In genomic region chr3:57983734-57984518, GRCh38 we compare ENCODE assay signal across 9 cellular contexts. TPM values are rescaled to one million over a fixed set of nuclear protein-coding genes. Genes with fewer than 3 reads are reported as not detected.
DNase-seq lines count a peak whose midpoint lies in the region; ATAC-seq and TF ChIP-seq lines count a peak whose summit lies in the region.
"Had no signal": no experiment of that assay in that cellular context is flagged by ENCODE, and none has a peak within 500 bp of the region (broad histone marks: within the 10 kb centered on the region; RNA-seq: fewer than 3 reads in every experiment).

No MANE protein-coding gene starts in this region.

- H3K27me3 Mint-ChIP-seq in activated CD4-positive, alpha-beta memory T cell treated with anti-CD3 and anti-CD28 coated beads, Interleukin-2, amount 10 ng/mL, durations not matched to agents 7 days and 5 days, result no peaks in the 10 kb centered on the region

- peaks cover 32% of the 10 kb centered on the region for H3K4me1 Mint-ChIP-seq in activated CD4-positive, alpha-beta memory T cell treated with anti-CD3 and anti-CD28 coated beads, Interleukin-2, amount 10 ng/mL, durations not matched to agents 7 days and 5 days

- H3K4me1 ChIP-seq in rectal smooth muscle tissue (ENCODE audit: control insufficient read depth, insufficient read depth, low read length), result no peaks in the 10 kb centered on the region

- peak; percentile 100 for DNase-seq in MV-4-11 (lab: John Stamatoyannopoulos, UW)
- peak; percentile 71 for DNase-seq in activated CD4-positive, alpha-beta memory T cell treated with anti-CD3 and anti-CD28 coated beads, Interleukin-2, amount 10 ng/mL, durations not matched to agents 7 days and 5 days
- DNase-seq in fibroblast of the aortic adventitia (ENCODE audit: low read depth), result peak; percentile 94
- DNase-seq in HPDE6-E6E7 (ENCODE audit: extremely low spot score), result no peak
- no peak for DNase-seq in 8988T

- TF ChIP-seq CTCF in fibroblast of the aortic adventitia (IDR thresholded peaks at IDR 0.05; ENCODE audit: insufficient read depth, low read length), result no peak

- no peaks in the 10 kb centered on the region for H3K36me3 ChIP-seq in rectal smooth muscle tissue (ENCODE audit: control insufficient read depth, insufficient read depth, low read length)

- CTCF ChIA-PET in activated CD4-positive, alpha-beta memory T cell treated with anti-CD3 and anti-CD28 coated beads, Interleukin-2, amount 10 ng/mL, durations not matched to agents 7 days and 5 days (lab: Charles Lee), result interaction anchor here (0.7 to 2.6 kb wide), 5 partner anchors 10 to 322 kb away, joined by 3 to 11 read pairs (median 3); partner anchors contain the start of genes FLNB, HTD2 and RPP14

- H3K27ac Mint-ChIP-seq in activated CD4-positive, alpha-beta memory T cell treated with anti-CD3 and anti-CD28 coated beads, Interleukin-2, amount 10 ng/mL, durations not matched to agents 7 days and 5 days, result peak overlapping the region; percentile 91

- H3K27me3 ChIP-seq in rectal smooth muscle tissue (ENCODE audit: control insufficient read depth, insufficient read depth, low read length), result no peaks in the 10 kb centered on the region
- H3K27me3 ChIP-seq: dorsolateral prefrontal cortex had no signal

- no peaks in the 10 kb centered on the region for H3K9me3 Mint-ChIP-seq in activated CD4-positive, alpha-beta memory T cell treated with anti-CD3 and anti-CD28 coated beads, Interleukin-2, amount 10 ng/mL, durations not matched to agents 7 days and 5 days

- H3K36me3 Mint-ChIP-seq in activated CD4-positive, alpha-beta memory T cell treated with anti-CD3 and anti-CD28 coated beads, Interleukin-2, amount 10 ng/mL, durations not matched to agents 7 days and 5 days (ENCODE audit: low read depth), result peaks cover 4% of the 10 kb centered on the region

- POLR2A ChIA-PET in activated CD4-positive, alpha-beta memory T cell treated with anti-CD3 and anti-CD28 coated beads, Interleukin-2, amount 10 ng/mL, durations not matched to agents 7 days and 5 days (lab: Charles Lee), result interaction anchor here (0.8 to 2.5 kb wide), 3 partner anchors 9 to 25 kb away, joined by 3 to 7 read pairs (median 6); no protein-coding TSS in a partner anchor

- H3K9ac ChIP-seq in rectal smooth muscle tissue (ENCODE audit: low read length), result no peak overlapping the region

- ATAC-seq in GM18498 (IDR thresholded peaks at IDR 0.05; ENCODE audit: unreplicated experiment) (peak; percentile 98), HG02610 (IDR thresholded peaks at IDR 0.05; ENCODE audit: unreplicated experiment) (peak; percentile 96)

- no peak overlapping the region for H3K4me3 Mint-ChIP-seq in activated CD4-positive, alpha-beta memory T cell treated with anti-CD3 and anti-CD28 coated beads, Interleukin-2, amount 10 ng/mL, durations not matched to agents 7 days and 5 days

- peak overlapping the region; percentile 40 for H3K27ac ChIP-seq in rectal smooth muscle tissue (ENCODE audit: low read depth, low read length)
- H3K27ac ChIP-seq: dorsolateral prefrontal cortex had no signal

- H3K4me3 ChIP-seq in fibroblast of the aortic adventitia (ENCODE audit: low read depth, low read length), result no peak overlapping the region
- H3K4me3 ChIP-seq in rectal smooth muscle tissue (ENCODE audit: low read length), result no peak overlapping the region
- H3K4me3 ChIP-seq: dorsolateral prefrontal cortex had no signal

RNA-seq across cellular contexts. Expression of gene FLNB, which starts 24.3 kb away (rescaled TPM):
- total RNA-seq in activated CD4-positive, alpha-beta memory T cell treated with anti-CD3 and anti-CD28 coated beads, Interleukin-2, amount 10 ng/mL, durations not matched to agents 7 days and 5 days, result 10 to 100 TPM; 33.3 to 37.9 TPM
- total RNA-seq in fibroblast of the aortic adventitia (ENCODE audit: low replicate concordance), result 44.0 and 69.0 TPM in 2 replicates

Comparison
In these comparisons a context has a peak if more than half of its experiments do, and no peak if none do; other contexts are left out.
1. DNase-seq: peak in MV-4-11 (single experiment), activated CD4-positive, alpha-beta memory T cell treated with anti-CD3 and anti-CD28 coated beads, Interleukin-2, amount 10 ng/mL, durations not matched to agents 7 days and 5 days (single experiment) and fibroblast of the aortic adventitia (single experiment); none in HPDE6-E6E7 (single experiment) and 8988T (single experiment).